Comparison of ENCODE assay signal across 1 cellular context in the genomic region with DNA sequence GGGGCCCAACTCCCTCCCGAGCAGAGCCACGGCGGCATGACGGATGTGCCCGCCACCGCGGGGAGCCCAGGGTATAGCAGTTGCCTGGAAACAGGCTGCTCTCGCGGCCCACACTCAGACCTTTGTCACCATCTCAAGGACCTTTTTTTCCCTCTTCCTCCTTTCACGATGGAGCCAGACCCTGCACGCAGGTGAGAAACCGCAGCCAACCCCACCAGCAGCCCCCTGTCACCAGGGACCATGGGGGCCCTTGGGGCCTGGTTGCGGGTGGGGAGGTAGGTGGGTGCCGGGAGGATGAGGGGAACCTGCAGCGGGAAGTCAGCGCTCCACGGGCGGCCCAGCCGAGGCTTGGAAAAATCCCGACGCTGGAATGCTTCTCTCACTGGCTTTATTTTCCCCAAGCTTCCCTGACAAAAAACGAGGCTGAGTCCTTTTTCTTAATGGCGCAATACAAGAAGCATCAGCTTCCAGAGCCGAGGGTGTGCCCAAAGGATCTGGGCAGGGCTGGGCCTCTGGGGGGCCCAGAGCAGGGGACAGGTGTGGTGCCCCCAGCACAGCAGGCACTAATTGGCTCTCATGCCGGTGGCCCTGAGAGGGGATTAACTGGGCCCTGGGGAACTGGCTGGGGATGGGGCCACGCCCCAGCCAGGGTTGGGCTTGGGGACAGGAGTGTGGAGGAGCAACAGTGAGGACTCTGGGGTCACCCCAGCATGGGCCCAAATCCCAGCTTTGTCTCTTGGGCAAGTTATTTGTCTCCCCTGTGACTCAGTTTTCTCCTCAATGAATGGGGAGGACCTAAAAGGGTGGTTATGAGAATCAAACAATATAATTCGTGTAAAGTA.
TF ChIP-seq lines count a peak whose summit lies in the region.

No MANE protein-coding gene starts in this region.

TF ChIP-seq in HepG2, 621 proteins besides CTCF, POLR2A, EP300 and RAD21 (continued from another document and continues in another):
- TF ChIP-seq HES4 (CRISPR knock-in tag; IDR thresholded peaks at IDR 0.05; ENCODE audit: borderline replicate concordance) (0 out of 2 replicates have a peak, but pooled peaks have one; percentile 46), ZNF792 (CRISPR knock-in tag; IDR thresholded peaks at IDR 0.05) (no peak; the same call in 1 of the 2 replicates), U2AF1 (optimal IDR thresholded peaks at IDR 0.05; ENCODE audit: low read depth, low read length) (peak; percentile 49), ELF3 (CRISPR knock-in tag; IDR thresholded peaks at IDR 0.05) (peak; percentile 60), ZNF160 (CRISPR knock-in tag; IDR thresholded peaks at IDR 0.05) (0 out of 2 replicates have a peak, but pooled peaks have one; percentile 23), POLR2AphosphoS2 (IDR thresholded peaks at IDR 0.05; ENCODE audit: low read depth, low read length) (no peak), TBX2 (CRISPR knock-in tag; IDR thresholded peaks at IDR 0.05; ENCODE audit: borderline replicate concordance) (peak; percentile 50), ZNF20 (CRISPR knock-in tag; IDR thresholded peaks at IDR 0.05) (0 out of 2 replicates have a peak, but pooled peaks have one; percentile 90), CBX2 (IDR thresholded peaks at IDR 0.05; ENCODE audit: low read depth, low read length) (no peak), CBX2 (CRISPR knock-in tag; IDR thresholded peaks at IDR 0.05; ENCODE audit: low read depth) (peak; percentile 29; the same call in 1 of the 2 replicates), ZNF747 (CRISPR knock-in tag; IDR thresholded peaks at IDR 0.05; ENCODE audit: borderline replicate concordance) (peak; percentile 20; the same call in 1 of the 2 replicates), ZFP1 (CRISPR knock-in tag; IDR thresholded peaks at IDR 0.05) (0 out of 2 replicates have a peak, but pooled peaks have one; percentile 28), HDAC2 (CRISPR knock-in tag; IDR thresholded peaks at IDR 0.05) (0 out of 2 replicates have a peak, but pooled peaks have one; percentile 40), MEF2D (CRISPR knock-in tag; IDR thresholded peaks at IDR 0.05) (0 out of 2 replicates have a peak, but pooled peaks have one; percentile 49), ZNF766 (CRISPR knock-in tag; IDR thresholded peaks at IDR 0.05; ENCODE audit: borderline replicate concordance) (peak; percentile 46; the same call in 1 of the 2 replicates), ZFP82 (CRISPR knock-in tag; IDR thresholded peaks at IDR 0.05; ENCODE audit: borderline replicate concordance) (no peak), NONO (IDR thresholded peaks at IDR 0.05) (no peak), NONO (CRISPR knock-in tag; conservative IDR thresholded peaks at IDR 0.05) (peak; percentile 39; the same call in 1 of the 2 replicates), U2AF2 (IDR thresholded peaks at IDR 0.05; ENCODE audit: low read depth, low read length) (0 out of 2 replicates have a peak, but pooled peaks have one; percentile 80), ZNF446 (CRISPR knock-in tag; IDR thresholded peaks at IDR 0.05) (peak; percentile 72; the same call in 1 of the 2 replicates), CC2D1A (CRISPR knock-in tag; IDR thresholded peaks at IDR 0.05) (no peak), TCF12 (IDR thresholded peaks at IDR 0.05) (no peak), TCF12 (CRISPR knock-in tag; IDR thresholded peaks at IDR 0.05) (no peak), SP4 (CRISPR knock-in tag; IDR thresholded peaks at IDR 0.05) (peak; percentile 67), DMAP1 (CRISPR knock-in tag; IDR thresholded peaks at IDR 0.05) (no peak; the same call in 1 of the 2 replicates), RBM39 (IDR thresholded peaks at IDR 0.05; ENCODE audit: low read depth, low read length, poor library complexity, severe bottlenecking) (peak; percentile 18), RFX3 (CRISPR knock-in tag; IDR thresholded peaks at IDR 0.05) (peak; percentile 46; the same call in 1 of the 2 replicates), TGIF2 (CRISPR knock-in tag; IDR thresholded peaks at IDR 0.05) (no peak; the same call in 1 of the 2 replicates), NCOA5 (CRISPR knock-in tag; IDR thresholded peaks at IDR 0.05) (no peak), MTF2 (CRISPR knock-in tag; IDR thresholded peaks at IDR 0.05; ENCODE audit: borderline replicate concordance) (0 out of 2 replicates have a peak, but pooled peaks have one; percentile 75), ZFP37 (CRISPR knock-in tag; IDR thresholded peaks at IDR 0.05; ENCODE audit: borderline replicate concordance) (no peak), ZSCAN25 (CRISPR knock-in tag; IDR thresholded peaks at IDR 0.05) (no peak), RARA (CRISPR knock-in tag; IDR thresholded peaks at IDR 0.05) (peak; percentile 21; the same call in 1 of the 2 replicates)
- TF ChIP-seq, protein P1, sequence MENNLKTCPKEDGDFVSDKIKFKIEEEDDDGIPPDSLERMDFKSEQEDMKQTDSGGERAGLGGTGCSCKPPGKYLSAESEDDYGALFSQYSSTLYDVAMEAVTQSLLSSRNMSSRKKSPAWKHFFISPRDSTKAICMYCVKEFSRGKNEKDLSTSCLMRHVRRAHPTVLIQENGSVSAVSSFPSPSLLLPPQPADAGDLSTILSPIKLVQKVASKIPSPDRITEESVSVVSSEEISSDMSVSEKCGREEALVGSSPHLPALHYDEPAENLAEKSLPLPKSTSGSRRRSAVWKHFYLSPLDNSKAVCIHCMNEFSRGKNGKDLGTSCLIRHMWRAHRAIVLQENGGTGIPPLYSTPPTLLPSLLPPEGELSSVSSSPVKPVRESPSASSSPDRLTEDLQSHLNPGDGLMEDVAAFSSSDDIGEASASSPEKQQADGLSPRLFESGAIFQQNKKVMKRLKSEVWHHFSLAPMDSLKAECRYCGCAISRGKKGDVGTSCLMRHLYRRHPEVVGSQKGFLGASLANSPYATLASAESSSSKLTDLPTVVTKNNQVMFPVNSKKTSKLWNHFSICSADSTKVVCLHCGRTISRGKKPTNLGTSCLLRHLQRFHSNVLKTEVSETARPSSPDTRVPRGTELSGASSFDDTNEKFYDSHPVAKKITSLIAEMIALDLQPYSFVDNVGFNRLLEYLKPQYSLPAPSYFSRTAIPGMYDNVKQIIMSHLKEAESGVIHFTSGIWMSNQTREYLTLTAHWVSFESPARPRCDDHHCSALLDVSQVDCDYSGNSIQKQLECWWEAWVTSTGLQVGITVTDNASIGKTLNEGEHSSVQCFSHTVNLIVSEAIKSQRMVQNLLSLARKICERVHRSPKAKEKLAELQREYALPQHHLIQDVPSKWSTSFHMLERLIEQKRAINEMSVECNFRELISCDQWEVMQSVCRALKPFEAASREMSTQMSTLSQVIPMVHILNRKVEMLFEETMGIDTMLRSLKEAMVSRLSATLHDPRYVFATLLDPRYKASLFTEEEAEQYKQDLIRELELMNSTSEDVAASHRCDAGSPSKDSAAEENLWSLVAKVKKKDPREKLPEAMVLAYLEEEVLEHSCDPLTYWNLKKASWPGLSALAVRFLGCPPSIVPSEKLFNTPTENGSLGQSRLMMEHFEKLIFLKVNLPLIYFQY (CRISPR knock-in tag; IDR thresholded peaks at IDR 0.05; ENCODE audit: borderline replicate concordance): no peak
- TF ChIP-seq, protein P2, sequence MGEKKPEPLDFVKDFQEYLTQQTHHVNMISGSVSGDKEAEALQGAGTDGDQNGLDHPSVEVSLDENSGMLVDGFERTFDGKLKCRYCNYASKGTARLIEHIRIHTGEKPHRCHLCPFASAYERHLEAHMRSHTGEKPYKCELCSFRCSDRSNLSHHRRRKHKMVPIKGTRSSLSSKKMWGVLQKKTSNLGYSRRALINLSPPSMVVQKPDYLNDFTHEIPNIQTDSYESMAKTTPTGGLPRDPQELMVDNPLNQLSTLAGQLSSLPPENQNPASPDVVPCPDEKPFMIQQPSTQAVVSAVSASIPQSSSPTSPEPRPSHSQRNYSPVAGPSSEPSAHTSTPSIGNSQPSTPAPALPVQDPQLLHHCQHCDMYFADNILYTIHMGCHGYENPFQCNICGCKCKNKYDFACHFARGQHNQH (CRISPR knock-in tag; IDR thresholded peaks at IDR 0.05): 0 out of 2 replicates have a peak, but pooled peaks have one; percentile 11
- TF ChIP-seq, protein P3, sequence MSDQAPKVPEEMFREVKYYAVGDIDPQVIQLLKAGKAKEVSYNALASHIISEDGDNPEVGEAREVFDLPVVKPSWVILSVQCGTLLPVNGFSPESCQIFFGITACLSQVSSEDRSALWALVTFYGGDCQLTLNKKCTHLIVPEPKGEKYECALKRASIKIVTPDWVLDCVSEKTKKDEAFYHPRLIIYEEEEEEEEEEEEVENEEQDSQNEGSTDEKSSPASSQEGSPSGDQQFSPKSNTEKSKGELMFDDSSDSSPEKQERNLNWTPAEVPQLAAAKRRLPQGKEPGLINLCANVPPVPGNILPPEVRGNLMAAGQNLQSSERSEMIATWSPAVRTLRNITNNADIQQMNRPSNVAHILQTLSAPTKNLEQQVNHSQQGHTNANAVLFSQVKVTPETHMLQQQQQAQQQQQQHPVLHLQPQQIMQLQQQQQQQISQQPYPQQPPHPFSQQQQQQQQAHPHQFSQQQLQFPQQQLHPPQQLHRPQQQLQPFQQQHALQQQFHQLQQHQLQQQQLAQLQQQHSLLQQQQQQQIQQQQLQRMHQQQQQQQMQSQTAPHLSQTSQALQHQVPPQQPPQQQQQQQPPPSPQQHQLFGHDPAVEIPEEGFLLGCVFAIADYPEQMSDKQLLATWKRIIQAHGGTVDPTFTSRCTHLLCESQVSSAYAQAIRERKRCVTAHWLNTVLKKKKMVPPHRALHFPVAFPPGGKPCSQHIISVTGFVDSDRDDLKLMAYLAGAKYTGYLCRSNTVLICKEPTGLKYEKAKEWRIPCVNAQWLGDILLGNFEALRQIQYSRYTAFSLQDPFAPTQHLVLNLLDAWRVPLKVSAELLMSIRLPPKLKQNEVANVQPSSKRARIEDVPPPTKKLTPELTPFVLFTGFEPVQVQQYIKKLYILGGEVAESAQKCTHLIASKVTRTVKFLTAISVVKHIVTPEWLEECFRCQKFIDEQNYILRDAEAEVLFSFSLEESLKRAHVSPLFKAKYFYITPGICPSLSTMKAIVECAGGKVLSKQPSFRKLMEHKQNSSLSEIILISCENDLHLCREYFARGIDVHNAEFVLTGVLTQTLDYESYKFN (CRISPR knock-in tag; conservative IDR thresholded peaks at IDR 0.05): no peak; the same call in 1 of the 2 replicates
- TF ChIP-seq, protein P4, sequence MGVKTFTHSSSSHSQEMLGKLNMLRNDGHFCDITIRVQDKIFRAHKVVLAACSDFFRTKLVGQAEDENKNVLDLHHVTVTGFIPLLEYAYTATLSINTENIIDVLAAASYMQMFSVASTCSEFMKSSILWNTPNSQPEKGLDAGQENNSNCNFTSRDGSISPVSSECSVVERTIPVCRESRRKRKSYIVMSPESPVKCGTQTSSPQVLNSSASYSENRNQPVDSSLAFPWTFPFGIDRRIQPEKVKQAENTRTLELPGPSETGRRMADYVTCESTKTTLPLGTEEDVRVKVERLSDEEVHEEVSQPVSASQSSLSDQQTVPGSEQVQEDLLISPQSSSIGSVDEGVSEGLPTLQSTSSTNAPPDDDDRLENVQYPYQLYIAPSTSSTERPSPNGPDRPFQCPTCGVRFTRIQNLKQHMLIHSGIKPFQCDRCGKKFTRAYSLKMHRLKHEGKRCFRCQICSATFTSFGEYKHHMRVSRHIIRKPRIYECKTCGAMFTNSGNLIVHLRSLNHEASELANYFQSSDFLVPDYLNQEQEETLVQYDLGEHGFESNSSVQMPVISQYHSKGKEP (CRISPR knock-in tag; IDR thresholded peaks at IDR 0.05): no peak
- TF ChIP-seq, protein P5, sequence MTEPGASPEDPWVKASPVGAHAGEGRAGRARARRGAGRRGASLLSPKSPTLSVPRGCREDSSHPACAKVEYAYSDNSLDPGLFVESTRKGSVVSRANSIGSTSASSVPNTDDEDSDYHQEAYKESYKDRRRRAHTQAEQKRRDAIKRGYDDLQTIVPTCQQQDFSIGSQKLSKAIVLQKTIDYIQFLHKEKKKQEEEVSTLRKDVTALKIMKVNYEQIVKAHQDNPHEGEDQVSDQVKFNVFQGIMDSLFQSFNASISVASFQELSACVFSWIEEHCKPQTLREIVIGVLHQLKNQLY (CRISPR knock-in tag; IDR thresholded peaks at IDR 0.05): peak; percentile 43; the same call in 1 of the 2 replicates
- TF ChIP-seq, protein P6, sequence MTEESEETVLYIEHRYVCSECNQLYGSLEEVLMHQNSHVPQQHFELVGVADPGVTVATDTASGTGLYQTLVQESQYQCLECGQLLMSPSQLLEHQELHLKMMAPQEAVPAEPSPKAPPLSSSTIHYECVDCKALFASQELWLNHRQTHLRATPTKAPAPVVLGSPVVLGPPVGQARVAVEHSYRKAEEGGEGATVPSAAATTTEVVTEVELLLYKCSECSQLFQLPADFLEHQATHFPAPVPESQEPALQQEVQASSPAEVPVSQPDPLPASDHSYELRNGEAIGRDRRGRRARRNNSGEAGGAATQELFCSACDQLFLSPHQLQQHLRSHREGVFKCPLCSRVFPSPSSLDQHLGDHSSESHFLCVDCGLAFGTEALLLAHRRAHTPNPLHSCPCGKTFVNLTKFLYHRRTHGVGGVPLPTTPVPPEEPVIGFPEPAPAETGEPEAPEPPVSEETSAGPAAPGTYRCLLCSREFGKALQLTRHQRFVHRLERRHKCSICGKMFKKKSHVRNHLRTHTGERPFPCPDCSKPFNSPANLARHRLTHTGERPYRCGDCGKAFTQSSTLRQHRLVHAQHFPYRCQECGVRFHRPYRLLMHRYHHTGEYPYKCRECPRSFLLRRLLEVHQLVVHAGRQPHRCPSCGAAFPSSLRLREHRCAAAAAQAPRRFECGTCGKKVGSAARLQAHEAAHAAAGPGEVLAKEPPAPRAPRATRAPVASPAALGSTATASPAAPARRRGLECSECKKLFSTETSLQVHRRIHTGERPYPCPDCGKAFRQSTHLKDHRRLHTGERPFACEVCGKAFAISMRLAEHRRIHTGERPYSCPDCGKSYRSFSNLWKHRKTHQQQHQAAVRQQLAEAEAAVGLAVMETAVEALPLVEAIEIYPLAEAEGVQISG (CRISPR knock-in tag; IDR thresholded peaks at IDR 0.05): 0 out of 2 replicates have a peak, but pooled peaks have one; percentile 5
- TF ChIP-seq, protein P7, sequence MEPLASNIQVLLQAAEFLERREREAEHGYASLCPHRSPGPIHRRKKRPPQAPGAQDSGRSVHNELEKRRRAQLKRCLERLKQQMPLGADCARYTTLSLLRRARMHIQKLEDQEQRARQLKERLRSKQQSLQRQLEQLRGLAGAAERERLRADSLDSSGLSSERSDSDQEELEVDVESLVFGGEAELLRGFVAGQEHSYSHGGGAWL (CRISPR knock-in tag; IDR thresholded peaks at IDR 0.05): peak; percentile 44; the same call in 1 of the 2 replicates
- TF ChIP-seq, protein P8, sequence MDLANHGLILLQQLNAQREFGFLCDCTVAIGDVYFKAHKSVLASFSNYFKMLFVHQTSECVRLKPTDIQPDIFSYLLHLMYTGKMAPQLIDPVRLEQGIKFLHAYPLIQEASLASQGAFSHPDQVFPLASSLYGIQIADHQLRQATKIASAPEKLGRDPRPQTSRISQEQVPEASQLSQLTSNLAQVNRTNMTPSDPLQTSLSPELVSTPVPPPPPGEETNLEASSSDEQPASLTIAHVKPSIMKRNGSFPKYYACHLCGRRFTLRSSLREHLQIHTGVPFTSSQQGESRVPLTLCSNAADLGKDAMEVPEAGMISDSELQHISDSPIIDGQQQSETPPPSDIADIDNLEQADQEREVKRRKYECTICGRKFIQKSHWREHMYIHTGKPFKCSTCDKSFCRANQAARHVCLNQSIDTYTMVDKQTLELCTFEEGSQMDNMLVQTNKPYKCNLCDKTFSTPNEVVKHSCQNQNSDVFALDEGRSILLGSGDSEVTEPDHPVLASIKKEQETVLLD (CRISPR knock-in tag; IDR thresholded peaks at IDR 0.05; ENCODE audit: low read depth): 0 out of 2 replicates have a peak, but pooled peaks have one; percentile 36
- TF ChIP-seq, protein P9, sequence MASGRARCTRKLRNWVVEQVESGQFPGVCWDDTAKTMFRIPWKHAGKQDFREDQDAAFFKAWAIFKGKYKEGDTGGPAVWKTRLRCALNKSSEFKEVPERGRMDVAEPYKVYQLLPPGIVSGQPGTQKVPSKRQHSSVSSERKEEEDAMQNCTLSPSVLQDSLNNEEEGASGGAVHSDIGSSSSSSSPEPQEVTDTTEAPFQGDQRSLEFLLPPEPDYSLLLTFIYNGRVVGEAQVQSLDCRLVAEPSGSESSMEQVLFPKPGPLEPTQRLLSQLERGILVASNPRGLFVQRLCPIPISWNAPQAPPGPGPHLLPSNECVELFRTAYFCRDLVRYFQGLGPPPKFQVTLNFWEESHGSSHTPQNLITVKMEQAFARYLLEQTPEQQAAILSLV (CRISPR knock-in tag; IDR thresholded peaks at IDR 0.05; ENCODE audit: borderline replicate concordance): no peak
